8 cellular contexts compared by ENCODE assay signal in the genomic region with DNA sequence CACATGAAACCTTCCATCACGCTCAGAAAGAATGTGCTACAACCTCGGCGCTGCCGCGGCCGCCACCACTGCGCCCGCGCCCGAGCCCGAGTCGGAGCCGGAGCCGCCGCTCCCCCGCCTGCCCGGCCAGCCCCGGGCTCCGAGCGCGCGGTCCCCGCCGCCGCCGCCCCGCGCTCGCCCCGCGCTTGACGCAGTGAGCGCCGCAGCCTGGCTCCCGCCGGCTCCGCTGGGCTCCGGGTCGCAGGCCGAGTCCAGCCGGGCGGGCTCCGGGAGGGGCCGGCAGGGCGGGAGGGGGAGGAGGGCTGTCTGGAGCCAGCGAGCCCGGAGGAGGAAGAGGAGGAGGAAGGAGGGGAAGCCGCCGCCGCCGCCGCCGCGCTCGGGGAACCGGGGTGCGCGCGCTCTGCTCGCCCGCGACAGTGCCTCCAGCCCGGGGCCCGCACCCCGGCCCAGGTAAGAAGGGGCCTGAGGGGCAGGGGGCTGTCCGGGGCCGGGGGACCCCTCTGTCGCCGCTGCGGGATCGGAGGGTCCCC. TPM values are rescaled to one million over a fixed set of nuclear protein-coding genes. Genes with fewer than 3 reads are reported as not detected.
A peak's percentile ranks its signal among the peaks of the same experiment; 100 is the strongest.
DNase-seq lines count a peak whose midpoint lies in the region; ATAC-seq and TF ChIP-seq lines count a peak whose summit lies in the region.

No MANE protein-coding gene starts in this region.

- no peak for TF ChIP-seq CTCF in ascending aorta (IDR thresholded peaks at IDR 0.05)
- TF ChIP-seq CTCF in kidney epithelial cell (IDR thresholded peaks at IDR 0.05; ENCODE audit: insufficient read depth, low read length, poor library complexity, severe bottlenecking): no peak

- H3K27me3 Mint-ChIP-seq in activated T-helper 1 cell treated with anti-CD3 and anti-CD28 coated beads, Interleukin-12 subunit alpha, Interleukin-12 subunit beta, Interleukin-2, Interleukin-4 antibody, amounts not matched to agents 30 ng/mL and 10 ng/mL and 1 ng/mL, durations not matched to agents 14 hours and 24 hours and 36 hours (ENCODE audit: insufficient read depth): peaks cover 41% of the 10 kb centered on the region

- peaks cover 40% of the 10 kb centered on the region for H3K27me3 ChIP-seq in ascending aorta
- peaks cover 78% of the 10 kb centered on the region for H3K27me3 ChIP-seq in kidney epithelial cell (ENCODE audit: control insufficient read depth, insufficient read depth, low read length)

- peak overlapping the region; percentile 60 to 62 for H3K4me3 ChIP-seq in ascending aorta
- peak overlapping the region; percentile 20 for H3K4me3 ChIP-seq in kidney epithelial cell (ENCODE audit: low read depth, low read length)

- intact Hi-C loops in ascending aorta (cut with DNase I): loop anchor here (2.0 to 10.0 kb wide), 2 partner anchors 543 to 689 kb away; partner anchors contain the start of gene EIF3B
- intact Hi-C loops in activated T-helper 1 cell treated with anti-CD3 and anti-CD28 coated beads, Interleukin-12 subunit alpha, Interleukin-12 subunit beta, Interleukin-2, Interleukin-4 antibody, amounts not matched to agents 30 ng/mL and 10 ng/mL and 1 ng/mL, durations not matched to agents 14 hours and 24 hours and 36 hours (cut with micrococcal nuclease): loop anchor here (2.0 to 5.0 kb wide), 3 partner anchors 262 to 683 kb away; partner anchors contain the start of gene UNCX

- peak; percentile 45 for DNase-seq in stimulated activated CD4-positive, alpha-beta T cell treated with anti-CD3 and anti-CD28 coated beads, Interleukin-15, amount 100 ng/mL, for 24 hours
- no peak for DNase-seq in stimulated activated CD4-positive, alpha-beta T cell treated with anti-CD3 and anti-CD28 coated beads, Interleukin-4, amount 100 ng/mL, for 1 hour
- DNase-seq in ascending aorta (ENCODE audit: low spot score in 2 of 2) (peak in 1 of 2 donors; percentile 52), kidney epithelial cell (ENCODE audit: low read depth) (no peak), amniotic stem cell (lab: John Stamatoyannopoulos, UW) (no peak), HCEC 1CT (no peak)
- no peak for DNase-seq in activated T-helper 1 cell treated with anti-CD3 and anti-CD28 coated beads, Interleukin-12 subunit alpha, Interleukin-12 subunit beta, Interleukin-2, Interleukin-4 antibody, amounts not matched to agents 30 ng/mL and 10 ng/mL and 1 ng/mL, durations not matched to agents 14 hours and 24 hours and 36 hours (ENCODE audit: low spot score)

- no peaks in the 10 kb centered on the region for H3K36me3 ChIP-seq in ascending aorta
- H3K36me3 ChIP-seq in kidney epithelial cell (ENCODE audit: control insufficient read depth, insufficient read depth, low read length): no peaks in the 10 kb centered on the region

- no peak overlapping the region for H3K27ac ChIP-seq in ascending aorta

- H3K4me1 Mint-ChIP-seq in activated T-helper 1 cell treated with anti-CD3 and anti-CD28 coated beads, Interleukin-12 subunit alpha, Interleukin-12 subunit beta, Interleukin-2, Interleukin-4 antibody, amounts not matched to agents 30 ng/mL and 10 ng/mL and 1 ng/mL, durations not matched to agents 14 hours and 24 hours and 36 hours (ENCODE audit: low read depth): no peaks in the 10 kb centered on the region

- no peak for ATAC-seq in GM21381 (IDR thresholded peaks at IDR 0.05; ENCODE audit: unreplicated experiment)

- no peak overlapping the region for H3K27ac Mint-ChIP-seq in activated T-helper 1 cell treated with anti-CD3 and anti-CD28 coated beads, Interleukin-12 subunit alpha, Interleukin-12 subunit beta, Interleukin-2, Interleukin-4 antibody, amounts not matched to agents 30 ng/mL and 10 ng/mL and 1 ng/mL, durations not matched to agents 14 hours and 24 hours and 36 hours

- H3K4me1 ChIP-seq in ascending aorta: peaks cover 25 to 27% of the 10 kb centered on the region in 2 donors

- no peaks in the 10 kb centered on the region for H3K9me3 ChIP-seq in ascending aorta

- H3K36me3 Mint-ChIP-seq in activated T-helper 1 cell treated with anti-CD3 and anti-CD28 coated beads, Interleukin-12 subunit alpha, Interleukin-12 subunit beta, Interleukin-2, Interleukin-4 antibody, amounts not matched to agents 30 ng/mL and 10 ng/mL and 1 ng/mL, durations not matched to agents 14 hours and 24 hours and 36 hours (ENCODE audit: low read depth): no peaks in the 10 kb centered on the region

- no peak overlapping the region for H3K4me3 Mint-ChIP-seq in activated T-helper 1 cell treated with anti-CD3 and anti-CD28 coated beads, Interleukin-12 subunit alpha, Interleukin-12 subunit beta, Interleukin-2, Interleukin-4 antibody, amounts not matched to agents 30 ng/mL and 10 ng/mL and 1 ng/mL, durations not matched to agents 14 hours and 24 hours and 36 hours

- no peaks in the 10 kb centered on the region for H3K9me3 Mint-ChIP-seq in activated T-helper 1 cell treated with anti-CD3 and anti-CD28 coated beads, Interleukin-12 subunit alpha, Interleukin-12 subunit beta, Interleukin-2, Interleukin-4 antibody, amounts not matched to agents 30 ng/mL and 10 ng/mL and 1 ng/mL, durations not matched to agents 14 hours and 24 hours and 36 hours

RNA-seq across cellular contexts. Expression of gene ELFN1, which starts 4.3 kb away (rescaled TPM):
- 7.3 TPM for total RNA-seq in ascending aorta
- 0.55 and 0.71 TPM in 2 replicates for total RNA-seq in kidney epithelial cell
- 0.05 TPM in 1 of 2 replicates, not detected in the other for total RNA-seq in activated T-helper 1 cell treated with anti-CD3 and anti-CD28 coated beads, Interleukin-12 subunit alpha, Interleukin-12 subunit beta, Interleukin-2, Interleukin-4 antibody, amounts not matched to agents 30 ng/mL and 10 ng/mL and 1 ng/mL, durations not matched to agents 14 hours and 24 hours and 36 hours
